ENCODE assay signal across 1 cellular context in genomic region chr6:146153040-146153758, GRCh38.
TF ChIP-seq lines count a peak whose summit lies in the region.

No MANE protein-coding gene starts in this region.

TF ChIP-seq in GM23338, 12 proteins besides CTCF, POLR2A, EP300 and RAD21 (continued from another document):
- TF ChIP-seq ZNF462 (CRISPR knock-in tag; IDR thresholded peaks at IDR 0.05): no peak
- TF ChIP-seq ZNF114 (CRISPR knock-in tag; IDR thresholded peaks at IDR 0.05): no peak
- TF ChIP-seq ZNF331 (CRISPR knock-in tag; IDR thresholded peaks at IDR 0.05; ENCODE audit: low read depth): no peak
- no peak for TF ChIP-seq EZH2 (IDR thresholded peaks at IDR 0.05; ENCODE audit: low read depth, unreplicated experiment)
- TF ChIP-seq NANOG (IDR thresholded peaks at IDR 0.05; ENCODE audit: borderline replicate concordance): no peak
- TF ChIP-seq STAT1 (IDR thresholded peaks at IDR 0.05; ENCODE audit: unreplicated experiment): no peak
- TF ChIP-seq, protein P1, sequence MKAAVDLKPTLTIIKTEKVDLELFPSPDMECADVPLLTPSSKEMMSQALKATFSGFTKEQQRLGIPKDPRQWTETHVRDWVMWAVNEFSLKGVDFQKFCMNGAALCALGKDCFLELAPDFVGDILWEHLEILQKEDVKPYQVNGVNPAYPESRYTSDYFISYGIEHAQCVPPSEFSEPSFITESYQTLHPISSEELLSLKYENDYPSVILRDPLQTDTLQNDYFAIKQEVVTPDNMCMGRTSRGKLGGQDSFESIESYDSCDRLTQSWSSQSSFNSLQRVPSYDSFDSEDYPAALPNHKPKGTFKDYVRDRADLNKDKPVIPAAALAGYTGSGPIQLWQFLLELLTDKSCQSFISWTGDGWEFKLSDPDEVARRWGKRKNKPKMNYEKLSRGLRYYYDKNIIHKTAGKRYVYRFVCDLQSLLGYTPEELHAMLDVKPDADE (IDR thresholded peaks at IDR 0.05): no peak
